Comparison of ENCODE assay signal across 12 cellular contexts in genomic region chr11:61683961-61684869, GRCh38. TPM values are rescaled to one million over a fixed set of nuclear protein-coding genes. Genes with fewer than 3 reads are reported as not detected.
DNase-seq lines count a peak whose midpoint lies in the region; ATAC-seq and TF ChIP-seq lines count a peak whose summit lies in the region.
"Had no signal": no experiment of that assay in that cellular context is flagged by ENCODE, and none has a peak within 500 bp of the region (broad histone marks: within the 10 kb centered on the region; RNA-seq: fewer than 3 reads in every experiment).

No MANE protein-coding gene starts in this region.

- H3K4me3 ChIP-seq in hepatocyte (no peak overlapping the region), stomach (no peak overlapping the region), GM23338 (no peak overlapping the region)

- H2BK20ac ChIP-seq in H9 (ENCODE audit: low read depth, low read length, poor library complexity, severe bottlenecking) = no peak overlapping the region

- H2BK12ac ChIP-seq in H9 (ENCODE audit: insufficient read length, low read depth, low read length) = no peak overlapping the region

- POLR2A ChIA-PET in activated CD8-positive, alpha-beta T cell treated with anti-CD3 and anti-CD28 coated beads for 36 hours (lab: Charles Lee) = interaction anchor here (1.3 kb wide), 1 partner anchor 22 kb away, joined by 3 read pairs; no protein-coding TSS in a partner anchor

- H3K9me2 ChIP-seq in hepatocyte (replicated peaks; ENCODE audit: insufficient read depth) = no peaks in the 10 kb centered on the region
- no peaks in the 10 kb centered on the region for H3K9me2 ChIP-seq in GM23338 (ENCODE audit: insufficient read depth)

- H4K5ac ChIP-seq in H9 (ENCODE audit: insufficient read length, low read depth, low read length) = no peak overlapping the region

- no peak overlapping the region for H3K9ac ChIP-seq in H9 (ENCODE audit: extremely low read depth, insufficient read length, low read length)

- H3K27ac Mint-ChIP-seq in H9 = no peak overlapping the region
- no peak overlapping the region for H3K27ac Mint-ChIP-seq in activated CD8-positive, alpha-beta T cell treated with anti-CD3 and anti-CD28 coated beads for 36 hours
- no peak overlapping the region for H3K27ac Mint-ChIP-seq in GM23338

- CTCF ChIA-PET in activated CD8-positive, alpha-beta T cell treated with anti-CD3 and anti-CD28 coated beads for 36 hours (lab: Charles Lee) = interaction anchor here (0.7 to 5.7 kb wide), 6 partner anchors 12 to 139 kb away, joined by 3 to 67 read pairs (median 3); no protein-coding TSS in a partner anchor

- no peaks in the 10 kb centered on the region for H4K20me1 ChIP-seq in H9 (ENCODE audit: control insufficient read depth, insufficient read depth, insufficient read length)
- H4K20me1 ChIP-seq in hepatocyte (ENCODE audit: insufficient read depth, poor library complexity, severe bottlenecking) = peaks cover 23% of the 10 kb centered on the region
- H4K20me1 ChIP-seq in GM23338 (replicated peaks; ENCODE audit: insufficient read depth) = no peaks in the 10 kb centered on the region

- H3K4me1 Mint-ChIP-seq in H9 (peaks cover 8 to 16% of the 10 kb centered on the region in 2 experiments), GM23338 (peaks cover 8% of the 10 kb centered on the region)
- peaks cover 3% of the 10 kb centered on the region for H3K4me1 Mint-ChIP-seq in activated CD8-positive, alpha-beta T cell treated with anti-CD3 and anti-CD28 coated beads for 36 hours (ENCODE audit: low read depth)

- intact Hi-C loops in activated CD8-positive, alpha-beta T cell treated with anti-CD3 and anti-CD28 coated beads for 36 hours (cut with micrococcal nuclease) = no loop called here
- intact Hi-C loops in stomach (cut with DNase I; ENCODE audit: low total_unique reads) = no loop called here

- no peak overlapping the region for H3K4ac ChIP-seq in H9 (ENCODE audit: low read depth, low read length)

- no peak overlapping the region for H3T11ph ChIP-seq in H9 (ENCODE audit: low read length)

- no peak overlapping the region for H2AK5ac ChIP-seq in H9 (ENCODE audit: insufficient read length, low read length)

- WGBS in H9 (ENCODE audit: extremely low coverage, insufficient read length, low lambda C conversion rate) = no CpG with 5 or more reads among the region's 27 CpGs
- 73% methylated on average over 27 of the region's 27 CpGs for WGBS in hepatocyte (ENCODE audit: low lambda C conversion rate, missing lambda C conversion rate)
- WGBS in stomach, 5 donors = 43 to 51% (median 46%) methylated on average over 26 to 27 of the region's 27 CpGs

- H4K91ac ChIP-seq in H9 (ENCODE audit: insufficient read length, low read depth, low read length) = no peak overlapping the region

- no peak overlapping the region for H3K18ac ChIP-seq in H9 (ENCODE audit: insufficient read length, low read depth, low read length)

- peaks cover 4% of the 10 kb centered on the region for H3K27me3 Mint-ChIP-seq in H9 (ENCODE audit: low read depth)
- H3K27me3 Mint-ChIP-seq in activated CD8-positive, alpha-beta T cell treated with anti-CD3 and anti-CD28 coated beads for 36 hours = peaks cover 30% of the 10 kb centered on the region
- H3K27me3 Mint-ChIP-seq in GM23338 (ENCODE audit: insufficient read depth, low read depth, poor library complexity) = peaks cover 12% of the 10 kb centered on the region

- H3K9me3 ChIP-seq in H9 (ENCODE audit: control insufficient read depth, low read depth, low read length) (no peaks in the 10 kb centered on the region), hepatocyte (ENCODE audit: low read depth) (no peaks in the 10 kb centered on the region), stomach (no peaks in the 10 kb centered on the region)
- H3K9me3 ChIP-seq: Peyer's patch had no signal

- H3K4me1 ChIP-seq in H9 (ENCODE audit: insufficient read depth, low read length) (no peaks in the 10 kb centered on the region; the same call in 1 of the 2 replicates), hepatocyte (ENCODE audit: insufficient read depth) (peaks cover 40% of the 10 kb centered on the region), stomach (peaks cover 34 to 72% (median 59%) of the 10 kb centered on the region in 4 donors), GM23338 (ENCODE audit: insufficient read depth) (peaks cover 5% of the 10 kb centered on the region; the same call in 1 of the 2 replicates)

- no peak overlapping the region for H2BK15ac ChIP-seq in H9 (ENCODE audit: low read depth, low read length)

- H3K79me2 ChIP-seq in H9 (ENCODE audit: insufficient read depth, low read length) = no peaks in the 10 kb centered on the region
- peaks cover 71% of the 10 kb centered on the region for H3K79me2 ChIP-seq in hepatocyte
- H3K79me2 ChIP-seq in GM23338 (replicated peaks; ENCODE audit: insufficient read depth) = no peaks in the 10 kb centered on the region

- H2AFZ ChIP-seq in H9 (ENCODE audit: low read length) = no peak overlapping the region
- no peak overlapping the region for H2AFZ ChIP-seq in hepatocyte
- no peak overlapping the region for H2AFZ ChIP-seq in GM23338

- no peaks in the 10 kb centered on the region for H3F3A ChIP-seq in GM23338 (replicated peaks; ENCODE audit: low read depth)

- H3K4me3 Mint-ChIP-seq in H9 (no peak overlapping the region), GM23338 (no peak overlapping the region)
- H3K4me3 Mint-ChIP-seq in activated CD8-positive, alpha-beta T cell treated with anti-CD3 and anti-CD28 coated beads for 36 hours = no peak overlapping the region

- peak; percentile 16 for ATAC-seq in activated CD8-positive, alpha-beta T cell treated with anti-CD3 and anti-CD28 coated beads for 36 hours
- ATAC-seq in GM21528 (IDR thresholded peaks at IDR 0.05; ENCODE audit: low FRiP score, unreplicated experiment) (no peak), GM23338 (no peak; the same call in 2 of the 3 replicates)
- ATAC-seq: activated CD4-positive, CD25-positive, alpha-beta regulatory T cell treated with anti-CD3 and anti-CD28 coated beads, Interleukin-2, amount 50 U/mL, for 24 hours had no signal

- H3K36me3 Mint-ChIP-seq in H9 (ENCODE audit: insufficient read depth in 1 of 3, low read depth in 3 of 3) (peaks cover 0 to 1% (median 0%) of the 10 kb centered on the region in 3 experiments; a peak in 2 of 7 replicates), GM23338 (ENCODE audit: low read depth) (no peaks in the 10 kb centered on the region)
- H3K36me3 Mint-ChIP-seq in activated CD8-positive, alpha-beta T cell treated with anti-CD3 and anti-CD28 coated beads for 36 hours (ENCODE audit: low read depth) = no peaks in the 10 kb centered on the region

- H3K23ac ChIP-seq in H9 (ENCODE audit: insufficient read length, low read depth, low read length) = no peak overlapping the region

- no peak overlapping the region for H3K27ac ChIP-seq in H9 (ENCODE audit: insufficient read length, low read depth, low read length)
- H3K27ac ChIP-seq in hepatocyte = peak overlapping the region; percentile 73
- no peak overlapping the region for H3K27ac ChIP-seq in stomach
- H3K27ac ChIP-seq in GM23338 (ENCODE audit: low read depth) = no peak overlapping the region
- H3K27ac ChIP-seq: 22Rv1, Peyer's patch had no signal

- H3K23me2 ChIP-seq in H9 (ENCODE audit: insufficient read length, low read depth, low read length, poor library complexity, severe bottlenecking) = no peaks in the 10 kb centered on the region

- H3K56ac ChIP-seq in H9 (ENCODE audit: insufficient read length, low read depth, low read length) = no peak overlapping the region

- H3K27me3 ChIP-seq in H9 (ENCODE audit: insufficient read depth, low read length) (no peaks in the 10 kb centered on the region; the same call in 1 of the 2 replicates), hepatocyte (no peaks in the 10 kb centered on the region), stomach (peaks cover 0 to 59% (median 0%) of the 10 kb centered on the region in 3 donors), GM23338 (ENCODE audit: insufficient read depth) (peaks cover 12% of the 10 kb centered on the region)
- H3K27me3 ChIP-seq: Peyer's patch had no signal

- H2BK5ac ChIP-seq in H9 (ENCODE audit: insufficient read length, low read length) = no peak overlapping the region

- no peaks in the 10 kb centered on the region for H3K79me1 ChIP-seq in H9 (ENCODE audit: insufficient read depth, low read depth, low read length, poor library complexity, severe bottlenecking)

- no peak for TF ChIP-seq CTCF in H9 (conservative IDR thresholded peaks at IDR 0.05)
- TF ChIP-seq CTCF in activated CD8-positive, alpha-beta T cell treated with anti-CD3 and anti-CD28 coated beads for 36 hours (IDR thresholded peaks at IDR 0.05) = no peak
- TF ChIP-seq CTCF in hepatocyte (IDR thresholded peaks at IDR 0.05; ENCODE audit: poor library complexity) = no peak
- no peak for TF ChIP-seq CTCF in stomach (IDR thresholded peaks at IDR 0.05)
- no peak for TF ChIP-seq CTCF in GM23338 (conservative IDR thresholded peaks at IDR 0.05; ENCODE audit: low read depth in 2 of 2)

- DNase-seq in DMS53 (lab: John Stamatoyannopoulos, UW) (peak; percentile 55), DMS53 treated with DMSO at 0.1 percent for 48 hours (lab: John Stamatoyannopoulos, UW; ENCODE audit: unreplicated experiment) (no peak), H9 (peak; percentile 21), hepatocyte (ENCODE audit: low spot score) (no peak), stomach (no peak), GM23338 (ENCODE audit: low spot score) (no peak)
- DNase-seq in activated CD8-positive, alpha-beta T cell treated with anti-CD3 and anti-CD28 coated beads for 36 hours = peak; percentile 55
- DNase-seq: NCI-H1105, Peyer's patch had no signal

- no peak overlapping the region for H2BK120ac ChIP-seq in H9 (ENCODE audit: low read depth, low read length, poor library complexity, severe bottlenecking)

- H3K4me2 ChIP-seq in H9 (ENCODE audit: insufficient read depth, insufficient read length, low read length) = no peak overlapping the region
- peak overlapping the region; percentile 59 for H3K4me2 ChIP-seq in hepatocyte
- H3K4me2 ChIP-seq in GM23338 = no peak overlapping the region

- TF ChIP-seq EP300 in stomach (IDR thresholded peaks at IDR 0.05) = no peak

- H4K8ac ChIP-seq in H9 (replicated peaks; ENCODE audit: insufficient read length, low read depth, low read length) = no peak overlapping the region

- H3K36me3 ChIP-seq in hepatocyte (replicated peaks; ENCODE audit: insufficient read depth, low read depth) = no peaks in the 10 kb centered on the region
- no peaks in the 10 kb centered on the region for H3K36me3 ChIP-seq in stomach
- no peaks in the 10 kb centered on the region for H3K36me3 ChIP-seq in GM23338 (ENCODE audit: insufficient read depth)
- H3K36me3 ChIP-seq: Peyer's patch had no signal

- H3K14ac ChIP-seq in H9 (ENCODE audit: insufficient read depth, low read length) = no peak overlapping the region

- H3K9me3 Mint-ChIP-seq in H9 (no peaks in the 10 kb centered on the region), GM23338 (no peaks in the 10 kb centered on the region)
- H3K9me3 Mint-ChIP-seq in activated CD8-positive, alpha-beta T cell treated with anti-CD3 and anti-CD28 coated beads for 36 hours = no peaks in the 10 kb centered on the region

- no peak for TF ChIP-seq POLR2A in stomach (IDR thresholded peaks at IDR 0.05)

RNA-seq across cellular contexts. Expression of gene DAGLA, which starts 4.0 kb away (rescaled TPM):
- total RNA-seq in H9 (2021) (4.3 and 4.5 TPM in 2 replicates), hepatocyte (5.5 and 8.9 TPM in 2 replicates), stomach (10 to 100 TPM in 1 of 5 donors, 1 to 10 TPM in 2, under 1 TPM in 2; under 0.01 to 27.2 (median 1.3) TPM)
- total RNA-seq in activated CD8-positive, alpha-beta T cell treated with anti-CD3 and anti-CD28 coated beads for 36 hours = under 1 TPM in 1 of 2 experiments, not detected in 1; 0.05 TPM
- polyA plus RNA-seq in hepatocyte (7.4 and 8.3 TPM in 2 replicates), stomach (1 to 10 TPM in 1 of 3 donors, under 1 TPM in 2; 0.15 to 3.2 (median 0.75) TPM), GM23338 (2016; fragmentation: Nextera tagmentation; extraction: Ambion mirVana) (0.52 and 0.55 TPM in 2 replicates)
- total RNA-seq in GM23338 (2014; rRNA removed; shearing (Covaris generic)) = 1.3 and 2.5 TPM in 2 replicates

Comparison
In these comparisons a context has a peak if more than half of its experiments do, and no peak if none do; other contexts are left out.
1. DNase-seq: peak in DMS53 (single experiment), H9 (single experiment) and activated CD8-positive, alpha-beta T cell treated with anti-CD3 and anti-CD28 coated beads for 36 hours (single experiment); none in DMS53 treated with DMSO at 0.1 percent for 48 hours (single experiment), hepatocyte (single experiment), stomach (single experiment) and GM23338 (single experiment).